In the genomic region with DNA sequence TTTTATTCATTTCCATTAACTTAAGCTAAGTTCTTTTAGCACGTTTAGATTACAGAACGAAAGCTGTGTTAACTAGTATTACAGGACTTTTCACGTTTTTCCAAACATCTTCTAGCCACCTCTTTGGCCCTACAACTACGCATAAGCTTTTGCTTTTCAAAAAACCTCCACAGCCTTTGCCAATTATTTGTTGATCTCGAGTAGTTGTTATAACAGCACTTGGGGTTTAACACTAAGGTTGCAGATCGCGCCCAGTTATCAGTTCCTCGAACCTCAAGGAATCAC, we compare ENCODE assay signal across 8 cellular contexts. TPM values are rescaled to one million over a fixed set of nuclear protein-coding genes. Genes with fewer than 3 reads are reported as not detected.
DNase-seq lines count a peak whose midpoint lies in the region; ATAC-seq and TF ChIP-seq lines count a peak whose summit lies in the region.

No MANE protein-coding gene starts in this region.

- H3K27ac ChIP-seq in HEK293 (ENCODE audit: extremely low read depth, low read depth, low read length), result peak overlapping the region; percentile 91
- peak overlapping the region; percentile 74 to 93 (median 89) for H3K27ac ChIP-seq in body of pancreas
- H3K27ac ChIP-seq in layer of hippocampus (ENCODE audit: low read depth, low read length), result peak overlapping the region; percentile 93
- peak overlapping the region; percentile 95 to 96 for H3K27ac ChIP-seq in testis

- H3K27me3 ChIP-seq in body of pancreas (no peaks in the 10 kb centered on the region), layer of hippocampus (ENCODE audit: control insufficient read depth, insufficient read depth, low read length) (no peaks in the 10 kb centered on the region), testis (no peaks in the 10 kb centered on the region)

- no peak for TF ChIP-seq POLR2A in body of pancreas (IDR thresholded peaks at IDR 0.05)
- TF ChIP-seq POLR2A in testis (IDR thresholded peaks at IDR 0.05), result no peak

- DNase-seq in body of pancreas (no peak), testis (no peak), AG08395 (ENCODE audit: low spot score) (no peak)
- DNase-seq in activated T-cell treated with anti-CD3 and anti-CD28 coated beads, Interleukin-2, amount 50 U/mL, for 1 hour, result no peak
- no peak for DNase-seq in activated effector memory CD4-positive, alpha-beta T cell treated with anti-CD3 and anti-CD28 coated beads, Interleukin-2, amount 50 U/mL, for 16 hours

- TF ChIP-seq CTCF in HEK293 (tag by site-specific recombination; IDR thresholded peaks at IDR 0.05) (no peak), body of pancreas (IDR thresholded peaks at IDR 0.05) (no peak), testis (IDR thresholded peaks at IDR 0.05) (no peak)

- H3K9me3 ChIP-seq in HEK293 (ENCODE audit: control insufficient read depth, insufficient read depth, low read depth, low read length), result no peaks in the 10 kb centered on the region
- no peaks in the 10 kb centered on the region for H3K9me3 ChIP-seq in body of pancreas
- no peaks in the 10 kb centered on the region for H3K9me3 ChIP-seq in testis

- CTCF ChIA-PET in HEK293 (lab: Yijun Ruan, JAX), result interaction anchor here (0.6 to 1.3 kb wide), 3 partner anchors 31 to 957 kb away, joined by 3 to 5 read pairs (median 4); a partner anchor contains a TSS

- H3K36me3 ChIP-seq in HEK293 (ENCODE audit: control insufficient read depth in 2 of 2, insufficient read depth in 1 of 2, low read length in 2 of 2) (peaks cover 9 to 28% of the 10 kb centered on the region in 2 experiments; a peak in 2 of 3 replicates), body of pancreas (replicated peaks in 1 of 2; ENCODE audit: insufficient read depth in 1 of 2, low read depth in 2 of 2) (no peaks in the 10 kb centered on the region), testis (ENCODE audit: low read depth, missing control alignments) (no peaks in the 10 kb centered on the region)

- H3K4me3 ChIP-seq in HEK293 (ENCODE audit: low read depth, low read length) (peak overlapping the region; percentile 98), body of pancreas (no peak overlapping the region), testis (peak overlapping the region; percentile 77 to 98)

- ATAC-seq in body of pancreas, result peak; percentile 1
- ATAC-seq in GM21381 (IDR thresholded peaks at IDR 0.05; ENCODE audit: unreplicated experiment), result no peak

- peaks cover 9% of the 10 kb centered on the region for H3K4me1 ChIP-seq in HEK293 (ENCODE audit: control insufficient read depth, insufficient read depth, low read length)
- peaks cover 32% of the 10 kb centered on the region for H3K4me1 ChIP-seq in body of pancreas
- peaks cover 25% of the 10 kb centered on the region for H3K4me1 ChIP-seq in testis

- POLR2A ChIA-PET in HEK293 (lab: Yijun Ruan, JAX), result interaction anchor here (0.6 to 2.3 kb wide), 17 partner anchors 8 to 442 kb away, joined by 3 to 51 read pairs (median 5); a partner anchor contains a TSS

- WGBS in body of pancreas, 2 donors, result 2 to 3% methylated on average over 8 of the region's 8 CpGs
- 2 to 4% methylated on average over 8 of the region's 8 CpGs for WGBS in testis, 2 donors

- intact Hi-C loops in body of pancreas (cut with DNase I), result no loop called here
- intact Hi-C loops in testis (cut with DNase I; ENCODE audit: low total_unique reads), result no loop called here

TF ChIP-seq in HEK293, 187 proteins besides CTCF, POLR2A, EP300 and RAD21:
- TF ChIP-seq ZNF133 (tag by site-specific recombination; IDR thresholded peaks at IDR 0.05) (no peak), GLIS2 (tag by site-specific recombination; IDR thresholded peaks at IDR 0.05) (no peak), ZNF335 (tag by site-specific recombination; conservative IDR thresholded peaks at IDR 0.05) (peak; percentile 58), ZNF169 (tag by site-specific recombination; IDR thresholded peaks at IDR 0.05) (no peak), OVOL3 (tag by site-specific recombination; IDR thresholded peaks at IDR 0.05) (0 out of 2 replicates have a peak, but pooled peaks have one; percentile 3)
- TF ChIP-seq, protein P1, sequence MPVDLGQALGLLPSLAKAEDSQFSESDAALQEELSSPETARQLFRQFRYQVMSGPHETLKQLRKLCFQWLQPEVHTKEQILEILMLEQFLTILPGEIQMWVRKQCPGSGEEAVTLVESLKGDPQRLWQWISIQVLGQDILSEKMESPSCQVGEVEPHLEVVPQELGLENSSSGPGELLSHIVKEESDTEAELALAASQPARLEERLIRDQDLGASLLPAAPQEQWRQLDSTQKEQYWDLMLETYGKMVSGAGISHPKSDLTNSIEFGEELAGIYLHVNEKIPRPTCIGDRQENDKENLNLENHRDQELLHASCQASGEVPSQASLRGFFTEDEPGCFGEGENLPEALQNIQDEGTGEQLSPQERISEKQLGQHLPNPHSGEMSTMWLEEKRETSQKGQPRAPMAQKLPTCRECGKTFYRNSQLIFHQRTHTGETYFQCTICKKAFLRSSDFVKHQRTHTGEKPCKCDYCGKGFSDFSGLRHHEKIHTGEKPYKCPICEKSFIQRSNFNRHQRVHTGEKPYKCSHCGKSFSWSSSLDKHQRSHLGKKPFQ (tag by site-specific recombination; IDR thresholded peaks at IDR 0.05), result no peak

RNA-seq across cellular contexts. Expression of a gene that starts 0.5 kb away (rescaled TPM):
- total RNA-seq in body of pancreas (10 to 100 TPM; 52.7 to 75.8 TPM), testis (100 to 1,000 TPM; 113 to 132 TPM)
- 30.6 TPM for polyA plus RNA-seq in testis (ENCODE audit: insufficient read depth, low read depth, low replicate concordance)

RNA-seq across cellular contexts. Expression of a gene that starts 31.0 kb away (rescaled TPM):
- total RNA-seq in body of pancreas (10 to 100 TPM in 1 of 2 donors, 1 to 10 TPM in 1; 6.5 to 16.8 TPM), testis (10 to 100 TPM; 30.6 to 39.6 TPM)
- 29.0 TPM for polyA plus RNA-seq in testis (ENCODE audit: insufficient read depth, low read depth, low replicate concordance)

Comparison
In these comparisons a context has a peak if more than half of its experiments do, and no peak if none do; other contexts are left out.
1. H3K4me3 ChIP-seq: peak in HEK293 (single experiment) and testis (2 of 2); none in body of pancreas (0 of 2).
2. Peak in every context shown above with its lines, with median percentiles within 50 percentile points of each other: H3K27ac ChIP-seq.